ENCODE assay signal across 16 cellular contexts in the genomic region with DNA sequence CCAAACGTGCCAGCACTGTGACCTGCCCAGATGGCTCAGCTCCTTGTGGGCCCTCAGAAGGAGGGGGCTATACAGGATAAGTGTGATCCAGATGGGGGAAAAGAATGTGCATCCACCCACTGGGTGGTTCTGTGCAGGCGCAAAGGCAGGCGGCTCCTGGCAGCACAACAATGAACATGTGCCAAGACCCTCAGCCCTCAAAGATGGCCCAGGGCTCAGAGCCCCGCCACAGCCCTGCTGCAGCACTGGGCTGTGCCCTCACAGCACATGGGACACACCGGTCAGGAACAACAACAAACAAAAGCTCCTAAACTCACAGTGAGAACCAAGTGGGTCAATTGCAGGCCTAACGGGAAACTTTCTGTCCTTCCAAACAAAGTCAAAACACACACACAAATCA. TPM values are rescaled to one million over a fixed set of nuclear protein-coding genes. Genes with fewer than 3 reads are reported as not detected.
A peak's percentile ranks its signal among the peaks of the same experiment; 100 is the strongest.
DNase-seq lines count a peak whose midpoint lies in the region; ATAC-seq lines count a peak whose summit lies in the region.
"Had no signal": no experiment of that assay in that cellular context is flagged by ENCODE, and none has a peak within 500 bp of the region (broad histone marks: within the 10 kb centered on the region; RNA-seq: fewer than 3 reads in every experiment).

No MANE protein-coding gene starts in this region.

- intact Hi-C loops in activated T-helper 1 cell treated with anti-CD3 and anti-CD28 coated beads, Interleukin-12 subunit alpha, Interleukin-12 subunit beta, Interleukin-2, Interleukin-4 antibody, amounts not matched to agents 30 ng/mL and 10 ng/mL and 1 ng/mL, durations not matched to agents 14 hours and 24 hours and 36 hours (cut with micrococcal nuclease), result no loop called here

- peak overlapping the region; percentile 42 for H3K4me3 Mint-ChIP-seq in activated naive CD4-positive, alpha-beta T cell treated with anti-CD3 and anti-CD28 coated beads, Interleukin-2, amount 10 ng/mL, durations not matched to agents 7 days and 5 days
- H3K4me3 Mint-ChIP-seq in activated T-helper 1 cell treated with anti-CD3 and anti-CD28 coated beads, Interleukin-12 subunit alpha, Interleukin-12 subunit beta, Interleukin-2, Interleukin-4 antibody, amounts not matched to agents 30 ng/mL and 10 ng/mL and 1 ng/mL, durations not matched to agents 14 hours and 24 hours and 36 hours, result peak overlapping the region; percentile 94
- peak overlapping the region; percentile 87 to 99 (median 98) for H3K4me3 Mint-ChIP-seq in immature natural killer cell
- H3K4me3 Mint-ChIP-seq: stimulated activated naive B cell treated with anti-CD40 and anti-IgM and Interleukin-4, amounts not matched to agents 10 μg/mL and 1 μg/mL and 100 μg/mL, for 72 hours had no signal

- H3K36me3 Mint-ChIP-seq in activated naive CD4-positive, alpha-beta T cell treated with anti-CD3 and anti-CD28 coated beads, Interleukin-2, amount 10 ng/mL, durations not matched to agents 7 days and 5 days, result peaks cover 62% of the 10 kb centered on the region
- peaks cover 50% of the 10 kb centered on the region for H3K36me3 Mint-ChIP-seq in activated T-helper 1 cell treated with anti-CD3 and anti-CD28 coated beads, Interleukin-12 subunit alpha, Interleukin-12 subunit beta, Interleukin-2, Interleukin-4 antibody, amounts not matched to agents 30 ng/mL and 10 ng/mL and 1 ng/mL, durations not matched to agents 14 hours and 24 hours and 36 hours (ENCODE audit: low read depth)
- no peaks in the 10 kb centered on the region for H3K36me3 Mint-ChIP-seq in immature natural killer cell

- no peak for DNase-seq in activated naive CD4-positive, alpha-beta T cell treated with anti-CD3 and anti-CD28 coated beads, Interleukin-2, amount 10 ng/mL, durations not matched to agents 7 days and 5 days
- no peak for DNase-seq in activated naive CD4-positive, alpha-beta T cell treated with Interleukin-2 at 50 U/mL for 16 hours
- DNase-seq in activated T-helper 1 cell treated with anti-CD3 and anti-CD28 coated beads, Interleukin-12 subunit alpha, Interleukin-12 subunit beta, Interleukin-2, Interleukin-4 antibody, amounts not matched to agents 30 ng/mL and 10 ng/mL and 1 ng/mL, durations not matched to agents 14 hours and 24 hours and 36 hours (ENCODE audit: low spot score), result no peak
- no peak for DNase-seq in immature natural killer cell
- no peak for DNase-seq in RPMI8226
- DNase-seq in foreskin melanocyte, result no peak
- no peak for DNase-seq in NCI-H774 (lab: John Stamatoyannopoulos, UW)
- DNase-seq: DMS153; foreskin keratinocyte; KG1; mammary epithelial cell; NCI-H1436; sigmoid colon; SK-N-SH; stimulated activated naive B cell treated with anti-CD40 and anti-IgM and Interleukin-4, amounts not matched to agents 10 μg/mL and 1 μg/mL and 100 μg/mL, for 72 hours had no signal

- H3K4me1 Mint-ChIP-seq in activated naive CD4-positive, alpha-beta T cell treated with anti-CD3 and anti-CD28 coated beads, Interleukin-2, amount 10 ng/mL, durations not matched to agents 7 days and 5 days, result peaks cover 89% of the 10 kb centered on the region
- peaks cover 88% of the 10 kb centered on the region for H3K4me1 Mint-ChIP-seq in activated T-helper 1 cell treated with anti-CD3 and anti-CD28 coated beads, Interleukin-12 subunit alpha, Interleukin-12 subunit beta, Interleukin-2, Interleukin-4 antibody, amounts not matched to agents 30 ng/mL and 10 ng/mL and 1 ng/mL, durations not matched to agents 14 hours and 24 hours and 36 hours (ENCODE audit: low read depth)
- peaks cover 91 to 93% of the 10 kb centered on the region in 2 donors for H3K4me1 Mint-ChIP-seq in immature natural killer cell

- no peaks in the 10 kb centered on the region for H3K27me3 Mint-ChIP-seq in activated naive CD4-positive, alpha-beta T cell treated with anti-CD3 and anti-CD28 coated beads, Interleukin-2, amount 10 ng/mL, durations not matched to agents 7 days and 5 days
- H3K27me3 Mint-ChIP-seq in activated T-helper 1 cell treated with anti-CD3 and anti-CD28 coated beads, Interleukin-12 subunit alpha, Interleukin-12 subunit beta, Interleukin-2, Interleukin-4 antibody, amounts not matched to agents 30 ng/mL and 10 ng/mL and 1 ng/mL, durations not matched to agents 14 hours and 24 hours and 36 hours (ENCODE audit: insufficient read depth), result no peaks in the 10 kb centered on the region
- peaks cover 0 to 11% (median 4%) of the 10 kb centered on the region in 3 donors for H3K27me3 Mint-ChIP-seq in immature natural killer cell (ENCODE audit: low read depth in 3 of 3)
- H3K27me3 Mint-ChIP-seq: stimulated activated naive B cell treated with anti-CD40 and anti-IgM and Interleukin-4, amounts not matched to agents 10 μg/mL and 1 μg/mL and 100 μg/mL, for 72 hours had no signal

- CTCF ChIA-PET in activated naive CD4-positive, alpha-beta T cell treated with anti-CD3 and anti-CD28 coated beads, Interleukin-2, amount 10 ng/mL, durations not matched to agents 7 days and 5 days (lab: Charles Lee), result no interaction called here

- ATAC-seq in GM21529 (IDR thresholded peaks at IDR 0.05; ENCODE audit: unreplicated experiment), result no peak
- ATAC-seq: foreskin keratinocyte; stimulated activated naive B cell treated with anti-CD40 and anti-IgM and Interleukin-4, amounts not matched to agents 10 μg/mL and 1 μg/mL and 100 μg/mL, for 72 hours had no signal

- peak overlapping the region; percentile 67 for H3K27ac Mint-ChIP-seq in activated naive CD4-positive, alpha-beta T cell treated with anti-CD3 and anti-CD28 coated beads, Interleukin-2, amount 10 ng/mL, durations not matched to agents 7 days and 5 days
- peak overlapping the region; percentile 56 for H3K27ac Mint-ChIP-seq in activated T-helper 1 cell treated with anti-CD3 and anti-CD28 coated beads, Interleukin-12 subunit alpha, Interleukin-12 subunit beta, Interleukin-2, Interleukin-4 antibody, amounts not matched to agents 30 ng/mL and 10 ng/mL and 1 ng/mL, durations not matched to agents 14 hours and 24 hours and 36 hours
- peak overlapping the region; percentile 46 to 97 (median 72) for H3K27ac Mint-ChIP-seq in immature natural killer cell

- no peaks in the 10 kb centered on the region for H3K9me3 Mint-ChIP-seq in activated naive CD4-positive, alpha-beta T cell treated with anti-CD3 and anti-CD28 coated beads, Interleukin-2, amount 10 ng/mL, durations not matched to agents 7 days and 5 days
- H3K9me3 Mint-ChIP-seq in activated T-helper 1 cell treated with anti-CD3 and anti-CD28 coated beads, Interleukin-12 subunit alpha, Interleukin-12 subunit beta, Interleukin-2, Interleukin-4 antibody, amounts not matched to agents 30 ng/mL and 10 ng/mL and 1 ng/mL, durations not matched to agents 14 hours and 24 hours and 36 hours, result no peaks in the 10 kb centered on the region
- H3K9me3 Mint-ChIP-seq in immature natural killer cell, result no peaks in the 10 kb centered on the region

RNA-seq across cellular contexts. Expression of gene SEMA4D, which starts 4.7 kb away (rescaled TPM):
- total RNA-seq in activated T-helper 1 cell treated with anti-CD3 and anti-CD28 coated beads, Interleukin-12 subunit alpha, Interleukin-12 subunit beta, Interleukin-2, Interleukin-4 antibody, amounts not matched to agents 30 ng/mL and 10 ng/mL and 1 ng/mL, durations not matched to agents 14 hours and 24 hours and 36 hours, result 388 and 411 TPM in 2 replicates
- 10 to 100 TPM; 45.8 to 80.6 (median 47.0) TPM for polyA plus RNA-seq in immature natural killer cell

Comparison
In these comparisons a context has a peak if more than half of its experiments do, and no peak if none do; other contexts are left out.
1. H3K4me3 Mint-ChIP-seq: peak in every context shown above with its lines; median percentile 98 in immature natural killer cell; 94 in activated T-helper 1 cell treated with anti-CD3 and anti-CD28 coated beads, Interleukin-12 subunit alpha, Interleukin-12 subunit beta, Interleukin-2, Interleukin-4 antibody, amounts not matched to agents 30 ng/mL and 10 ng/mL and 1 ng/mL, durations not matched to agents 14 hours and 24 hours and 36 hours; 42 in activated naive CD4-positive, alpha-beta T cell treated with anti-CD3 and anti-CD28 coated beads, Interleukin-2, amount 10 ng/mL, durations not matched to agents 7 days and 5 days.